ENCODE assay signal across 8 cellular contexts in the genomic region with DNA sequence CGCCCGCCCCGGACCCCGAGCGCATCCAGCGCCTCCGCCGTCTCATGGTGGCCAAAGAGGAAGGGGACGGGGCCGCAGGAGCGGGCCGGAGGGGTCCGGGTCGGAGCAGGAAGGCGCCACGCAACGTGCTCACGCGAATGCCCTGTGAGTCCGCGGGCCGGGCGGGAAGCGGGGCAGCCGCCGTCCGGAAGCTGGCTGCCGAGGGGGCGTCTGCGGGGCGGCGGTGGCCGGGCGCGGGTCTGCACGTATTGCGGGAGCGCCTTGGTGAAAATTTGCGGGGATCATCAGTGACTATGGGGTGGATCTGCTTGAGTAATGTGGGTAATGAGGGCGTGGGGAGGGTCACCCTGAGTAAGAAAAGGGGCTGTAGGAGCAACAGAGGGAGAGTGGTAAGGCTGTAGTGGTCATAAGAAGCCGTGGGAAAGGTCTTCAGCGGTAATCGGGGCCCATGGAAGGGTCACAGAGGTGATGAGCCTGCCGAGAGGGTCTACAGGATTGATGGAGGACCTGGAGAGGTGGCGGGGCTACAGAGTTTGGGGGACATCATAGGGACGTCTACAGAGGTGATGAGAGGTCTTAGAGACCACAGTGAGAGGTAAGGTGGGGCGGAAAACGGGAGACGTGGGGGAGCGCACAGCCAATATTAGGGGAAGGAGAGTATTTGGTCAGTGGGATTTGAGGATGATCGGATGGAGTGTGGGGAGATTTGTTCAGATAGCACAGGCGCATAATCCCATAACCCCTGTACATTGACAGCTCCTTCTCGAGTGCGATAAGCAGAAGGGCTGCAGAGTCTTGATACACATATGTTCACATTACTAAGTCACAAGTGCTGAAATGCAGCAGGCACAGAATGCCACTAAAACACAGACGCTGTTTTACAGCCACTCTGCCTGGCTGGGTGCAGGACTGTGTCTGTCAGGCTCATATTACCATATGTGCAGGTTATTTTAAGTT. TPM values are rescaled to one million over a fixed set of nuclear protein-coding genes. Genes with fewer than 3 reads are reported as not detected.
DNase-seq lines count a peak whose midpoint lies in the region; ATAC-seq and TF ChIP-seq lines count a peak whose summit lies in the region.

No MANE protein-coding gene starts in this region.

- H3K9me3 ChIP-seq in Caco-2 = no peaks in the 10 kb centered on the region
- no peaks in the 10 kb centered on the region for H3K9me3 ChIP-seq in HUES6 (ENCODE audit: control insufficient read depth, insufficient read depth, low read depth, low read length)
- no peaks in the 10 kb centered on the region for H3K9me3 ChIP-seq in neutrophil

- H3K9me3 Mint-ChIP-seq in Caco-2 (ENCODE audit: unreplicated experiment) = no peaks in the 10 kb centered on the region
- no peaks in the 10 kb centered on the region for H3K9me3 Mint-ChIP-seq in activated CD8-positive, alpha-beta T cell treated with anti-CD3 and anti-CD28 coated beads, Interleukin-2, amount 10 ng/mL, durations not matched to agents 7 days and 5 days (ENCODE audit: insufficient read depth)

- TSS peak; percentile 20 for BruUV-seq in Caco-2 (replicated peaks; lab: Mats Ljungman, UMichigan)

- H3K9ac ChIP-seq in HUES6 (ENCODE audit: low read length) = peak overlapping the region; percentile 57

- peaks cover 7% of the 10 kb centered on the region for H3K36me3 Mint-ChIP-seq in Caco-2 (ENCODE audit: insufficient read depth, unreplicated experiment)
- peaks cover 11% of the 10 kb centered on the region for H3K36me3 Mint-ChIP-seq in activated CD8-positive, alpha-beta T cell treated with anti-CD3 and anti-CD28 coated beads, Interleukin-2, amount 10 ng/mL, durations not matched to agents 7 days and 5 days (ENCODE audit: low read depth)

- CTCF ChIA-PET in Caco-2 (lab: Charles Lee) = interaction anchor here (0.5 to 2.4 kb wide), 7 partner anchors 12 to 416 kb away, joined by 3 to 24 read pairs (median 13); partner anchors contain the start of genes SOX30 and THG1L
- CTCF ChIA-PET in activated CD8-positive, alpha-beta T cell treated with anti-CD3 and anti-CD28 coated beads, Interleukin-2, amount 10 ng/mL, durations not matched to agents 7 days and 5 days (lab: Charles Lee) = interaction anchor here (0.7 to 6.1 kb wide), 37 partner anchors 9 to 1596 kb away, joined by 3 to 85 read pairs (median 5); partner anchors contain the start of genes C5orf52 and THG1L

- H3K4me3 ChIP-seq in Caco-2 (ENCODE audit: low read depth, low read length) = peak overlapping the region; percentile 91
- peak overlapping the region; percentile 81 for H3K4me3 ChIP-seq in HUES6 (ENCODE audit: low read depth, low read length)
- H3K4me3 ChIP-seq in foreskin fibroblast (ENCODE audit: low read depth in 1 of 2, low read length in 2 of 2) = peak overlapping the region; percentile 51 to 78
- H3K4me3 ChIP-seq in neutrophil (ENCODE audit: low read depth in 1 of 2, low read length in 1 of 2) = peak overlapping the region; percentile 65 to 85

- no peak for TF ChIP-seq CTCF in Caco-2 (IDR thresholded peaks at IDR 0.05; ENCODE audit: insufficient read depth in 1 of 2, low read depth in 1 of 2, low read length in 1 of 2, severe bottlenecking in 1 of 2, unreplicated experiment in 1 of 2)
- no peak for TF ChIP-seq CTCF in foreskin fibroblast (IDR thresholded peaks at IDR 0.05; ENCODE audit: low read depth, low read length)
- no peak for TF ChIP-seq CTCF in neutrophil (IDR thresholded peaks at IDR 0.05)

- ATAC-seq in GM19452 (IDR thresholded peaks at IDR 0.05; ENCODE audit: unreplicated experiment) (peak; percentile 29), GM18519 (IDR thresholded peaks at IDR 0.05; ENCODE audit: low FRiP score, unreplicated experiment) (no peak)
- peak; percentile 37 for ATAC-seq in activated CD8-positive, alpha-beta T cell treated with anti-CD3 and anti-CD28 coated beads, Interleukin-2, amount 10 ng/mL, durations not matched to agents 7 days and 5 days

- H3K36me3 ChIP-seq in Caco-2 (ENCODE audit: control insufficient read depth, insufficient read depth, low read length) = no peaks in the 10 kb centered on the region
- H3K36me3 ChIP-seq in HUES6 (ENCODE audit: control insufficient read depth, insufficient read depth, low read length) = peaks cover 7% of the 10 kb centered on the region
- H3K36me3 ChIP-seq in neutrophil = no peaks in the 10 kb centered on the region

- H3K27me3 Mint-ChIP-seq in Caco-2 (ENCODE audit: insufficient read depth, unreplicated experiment) = no peaks in the 10 kb centered on the region
- H3K27me3 Mint-ChIP-seq in activated CD8-positive, alpha-beta T cell treated with anti-CD3 and anti-CD28 coated beads, Interleukin-2, amount 10 ng/mL, durations not matched to agents 7 days and 5 days (ENCODE audit: low read depth) = no peaks in the 10 kb centered on the region

- POLR2A ChIA-PET in Caco-2 (lab: Charles Lee) = no interaction called here
- POLR2A ChIA-PET in activated CD8-positive, alpha-beta T cell treated with anti-CD3 and anti-CD28 coated beads, Interleukin-2, amount 10 ng/mL, durations not matched to agents 7 days and 5 days (lab: Charles Lee) = interaction anchor here (0.6 to 2.0 kb wide), 4 partner anchors 9 to 63 kb away, joined by 3 to 10 read pairs (median 3); partner anchors contain the start of gene THG1L

- H3K4me3 Mint-ChIP-seq in Caco-2 (ENCODE audit: unreplicated experiment) = peak overlapping the region; percentile 83
- H3K4me3 Mint-ChIP-seq in activated CD8-positive, alpha-beta T cell treated with anti-CD3 and anti-CD28 coated beads, Interleukin-2, amount 10 ng/mL, durations not matched to agents 7 days and 5 days = peak overlapping the region; percentile 88

- intact Hi-C loops in Caco-2 (cut with micrococcal nuclease; ENCODE audit: unreplicated experiment) = loop anchor here (5.0 to 10.0 kb wide), 2 partner anchors 167 to 380 kb away; partner anchors contain the start of gene ADAM19

- H3K27me3 ChIP-seq in Caco-2 (replicated peaks; ENCODE audit: control insufficient read depth, insufficient read depth, low read length) = no peaks in the 10 kb centered on the region
- H3K27me3 ChIP-seq in HUES6 (ENCODE audit: control insufficient read depth, insufficient read depth, low read length) = peaks cover 15% of the 10 kb centered on the region
- H3K27me3 ChIP-seq in neutrophil = no peaks in the 10 kb centered on the region

- DNase-seq in Caco-2 (no peak), foreskin fibroblast (peak in 1 of 2 donors; percentile 42), occipital lobe (lab: John Stamatoyannopoulos, UW) (no peak)
- peak; percentile 38 for DNase-seq in activated CD8-positive, alpha-beta T cell treated with anti-CD3 and anti-CD28 coated beads, Interleukin-2, amount 10 ng/mL, durations not matched to agents 7 days and 5 days

- H3K4me1 ChIP-seq in Caco-2 = 0 out of 2 replicates have a peak, but pooled peaks cover 6% of the 10 kb centered on the region
- H3K4me1 ChIP-seq in HUES6 (ENCODE audit: control insufficient read depth, insufficient read depth, low read length) = 0 out of 2 replicates have a peak, but pooled peaks cover 7% of the 10 kb centered on the region
- peaks cover 14 to 16% of the 10 kb centered on the region in 2 experiments for H3K4me1 ChIP-seq in neutrophil (ENCODE audit: control insufficient read depth in 1 of 2, insufficient read depth in 1 of 2, low read depth in 1 of 2, low read length in 1 of 2)

- H3K27ac ChIP-seq in HUES6 (ENCODE audit: low read depth, low read length) (no peak overlapping the region), neutrophil (peak overlapping the region; percentile 62)

- H3K4me1 Mint-ChIP-seq in Caco-2 (ENCODE audit: low read depth, unreplicated experiment) = peaks cover 8% of the 10 kb centered on the region
- H3K4me1 Mint-ChIP-seq in activated CD8-positive, alpha-beta T cell treated with anti-CD3 and anti-CD28 coated beads, Interleukin-2, amount 10 ng/mL, durations not matched to agents 7 days and 5 days (ENCODE audit: low read depth) = peaks cover 33% of the 10 kb centered on the region

- peak overlapping the region; percentile 52 for H3K27ac Mint-ChIP-seq in Caco-2 (ENCODE audit: unreplicated experiment)
- H3K27ac Mint-ChIP-seq in activated CD8-positive, alpha-beta T cell treated with anti-CD3 and anti-CD28 coated beads, Interleukin-2, amount 10 ng/mL, durations not matched to agents 7 days and 5 days = peak overlapping the region; percentile 89

RNA-seq across cellular contexts. Expression of gene LSM11, which starts 0.8 kb away (rescaled TPM):
- 6.8 and 7.7 TPM in 2 replicates for total RNA-seq in Caco-2 (2022)
- 1 to 10 TPM; 5.7 to 5.8 TPM for total RNA-seq in activated CD8-positive, alpha-beta T cell treated with anti-CD3 and anti-CD28 coated beads, Interleukin-2, amount 10 ng/mL, durations not matched to agents 7 days and 5 days
- 90.5 TPM for total RNA-seq in occipital lobe

RNA-seq across cellular contexts. Expression of gene THG1L, which starts 13.1 kb away (rescaled TPM):
- total RNA-seq in Caco-2 (2022) (19.8 and 22.9 TPM in 2 replicates), occipital lobe (17.8 TPM)
- total RNA-seq in activated CD8-positive, alpha-beta T cell treated with anti-CD3 and anti-CD28 coated beads, Interleukin-2, amount 10 ng/mL, durations not matched to agents 7 days and 5 days = 10 to 100 TPM; 12.4 to 13.4 TPM

Comparison
In these comparisons a context has a peak if more than half of its experiments do, and no peak if none do; other contexts are left out.
1. RNA of gene LSM11, which starts 0.8 kb away (total RNA-seq): 90.5 TPM in occipital lobe (single experiment); 6.8 to 7.7 TPM in Caco-2 and 5.7 to 5.8 TPM in activated CD8-positive, alpha-beta T cell treated with anti-CD3 and anti-CD28 coated beads, Interleukin-2, amount 10 ng/mL, durations not matched to agents 7 days and 5 days; every median in the first group is over 10 times any median in the second.
2. Peak in every context shown above with its lines, with median percentiles within 50 percentile points of each other: H3K4me3 ChIP-seq.